In genomic region chr11:9459573-9460321, GRCh38 we compare ENCODE assay signal across 1 cellular context.
TF ChIP-seq lines count a peak whose summit lies in the region.

No MANE protein-coding gene starts in this region.

TF ChIP-seq in GM12878, 131 proteins besides CTCF, POLR2A, EP300 and RAD21 (continued from another document):
- no peak for TF ChIP-seq IRF3 (IDR thresholded peaks at IDR 0.05)
- no peak for TF ChIP-seq RELB (IDR thresholded peaks at IDR 0.05; ENCODE audit: low read depth)
- TF ChIP-seq ZNF217 (IDR thresholded peaks at IDR 0.05), result no peak
- no peak for TF ChIP-seq ZBED1 (IDR thresholded peaks at IDR 0.05; ENCODE audit: borderline replicate concordance)
- no peak for TF ChIP-seq SP1 (IDR thresholded peaks at IDR 0.05; ENCODE audit: low read depth, low read length)
- no peak for TF ChIP-seq ZNF207 (IDR thresholded peaks at IDR 0.05; ENCODE audit: borderline replicate concordance)
- 0 out of 2 replicates have a peak, but pooled peaks have one; percentile 22 for TF ChIP-seq MTA3 (IDR thresholded peaks at IDR 0.05; ENCODE audit: borderline replicate concordance, low read length)
- TF ChIP-seq RBBP5 (conservative IDR thresholded peaks at IDR 0.05), result no peak
- TF ChIP-seq DPF2 (IDR thresholded peaks at IDR 0.05), result no peak
- TF ChIP-seq TCF3 (IDR thresholded peaks at IDR 0.05; ENCODE audit: borderline replicate concordance, insufficient read depth, low read depth, low read length), result no peak
- peak; percentile 81 for TF ChIP-seq RUNX3 (IDR thresholded peaks at IDR 0.05; ENCODE audit: low read length)
- TF ChIP-seq SREBF2 (IDR thresholded peaks at IDR 0.05; ENCODE audit: low read length), result no peak
- no peak for TF ChIP-seq EED (IDR thresholded peaks at IDR 0.05; ENCODE audit: low read depth)
- no peak for TF ChIP-seq NFXL1 (IDR thresholded peaks at IDR 0.05; ENCODE audit: borderline replicate concordance)
- TF ChIP-seq ZBTB40 (IDR thresholded peaks at IDR 0.05; ENCODE audit: borderline replicate concordance), result no peak; the same call in 1 of the 2 replicates
- no peak for TF ChIP-seq ZNF622 (IDR thresholded peaks at IDR 0.05)
- TF ChIP-seq STAT3 (IDR thresholded peaks at IDR 0.05; ENCODE audit: low read depth, low read length), result no peak
- TF ChIP-seq MYC (IDR thresholded peaks at IDR 0.05; ENCODE audit: insufficient read depth, insufficient read length, insufficient replicate concordance, low read length, severe bottlenecking), result no peak
- peak; percentile 68; the same call in 1 of the 2 replicates for TF ChIP-seq POLR2AphosphoS5 (IDR thresholded peaks at IDR 0.05; ENCODE audit: low read length)
- no peak; the same call in 1 of the 2 replicates for TF ChIP-seq BACH1 (IDR thresholded peaks at IDR 0.05; ENCODE audit: borderline replicate concordance)
- no peak for TF ChIP-seq USF2 (IDR thresholded peaks at IDR 0.05; ENCODE audit: borderline replicate concordance, low read depth, low read length)
- TF ChIP-seq HDAC2 (IDR thresholded peaks at IDR 0.05), result no peak
- peak; percentile 49; the same call in 1 of the 2 replicates for TF ChIP-seq PML (IDR thresholded peaks at IDR 0.05; ENCODE audit: low read length)
- peak; percentile 49 for TF ChIP-seq MLLT1 (IDR thresholded peaks at IDR 0.05)
- TF ChIP-seq RELA (IDR thresholded peaks at IDR 0.05; ENCODE audit: borderline replicate concordance, partially characterized antibody), result no peak
- no peak for TF ChIP-seq YBX1 (IDR thresholded peaks at IDR 0.05)
- TF ChIP-seq TBL1XR1 (IDR thresholded peaks at IDR 0.05; ENCODE audit: low read depth, low read length), result no peak
- no peak for TF ChIP-seq PKNOX1 (IDR thresholded peaks at IDR 0.05)
- no peak for TF ChIP-seq POLR2AphosphoS2 (IDR thresholded peaks at IDR 0.05; ENCODE audit: low read depth, low read length)
- no peak for TF ChIP-seq PAX5 (IDR thresholded peaks at IDR 0.05; ENCODE audit: borderline replicate concordance, low read depth, low read length)
- TF ChIP-seq NR2F1 (conservative IDR thresholded peaks at IDR 0.05), result no peak
- no peak for TF ChIP-seq SUZ12 (IDR thresholded peaks at IDR 0.05; ENCODE audit: unreplicated experiment)
- no peak for TF ChIP-seq STAT1 (conservative IDR thresholded peaks at IDR 0.05)
- TF ChIP-seq HSF1 (IDR thresholded peaks at IDR 0.05; ENCODE audit: low read depth, low read length), result no peak
- 0 out of 2 replicates have a peak, but pooled peaks have one; percentile 0 for TF ChIP-seq MXI1 (IDR thresholded peaks at IDR 0.05; ENCODE audit: low read depth, low read length)
- 0 out of 3 replicates have a peak, but pooled peaks of 1 of the 2 experiments have one; percentile 9 for TF ChIP-seq EGR1 (IDR thresholded peaks at IDR 0.05; ENCODE audit: borderline replicate concordance in 1 of 2, low read depth in 2 of 2, low read length in 2 of 2)
- TF ChIP-seq GATAD2B (conservative IDR thresholded peaks at IDR 0.05; ENCODE audit: low read depth), result no peak
- TF ChIP-seq KDM1A (IDR thresholded peaks at IDR 0.05; ENCODE audit: borderline replicate concordance), result no peak
- TF ChIP-seq SMAD1 (IDR thresholded peaks at IDR 0.05; ENCODE audit: low read depth, partially characterized antibody), result no peak
